27 cellular contexts compared by ENCODE assay signal in the genomic region with DNA sequence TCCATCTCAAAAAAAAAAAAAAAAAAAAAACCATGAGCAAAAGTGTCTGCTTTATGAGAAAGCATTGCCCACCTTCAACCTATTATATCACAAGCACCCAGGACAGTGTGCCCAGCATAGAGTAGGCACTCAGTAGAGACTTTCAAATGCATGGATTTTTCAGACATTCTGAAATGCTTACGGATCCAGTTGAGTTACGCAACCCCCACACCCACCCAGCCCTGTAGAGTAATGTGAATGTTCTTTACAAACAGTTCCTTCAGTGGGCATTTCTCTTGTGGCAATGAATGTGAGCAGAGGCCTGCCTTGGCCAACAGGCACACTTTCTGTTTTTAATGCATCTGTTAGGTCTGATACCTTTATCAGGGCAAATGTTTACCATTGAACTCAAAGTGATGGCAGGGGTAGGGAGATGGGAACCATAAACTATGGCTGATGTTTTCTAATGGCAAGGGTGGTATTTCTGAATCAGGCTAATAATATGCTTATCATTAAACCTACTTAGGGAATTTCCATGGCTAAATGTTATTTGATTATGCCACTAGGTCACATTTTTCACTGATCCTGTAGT.
"Had no signal": no experiment of that assay in that cellular context is flagged by ENCODE, and none has a peak within 500 bp of the region (broad histone marks: within the 10 kb centered on the region; RNA-seq: fewer than 3 reads in every experiment).

No MANE protein-coding gene starts in this region.

- FAIRE-seq: astrocyte, endothelial cell of umbilical vein, islet of Langerhans had no signal

- H3K4me3 ChIP-seq: adrenal gland, gastroesophageal sphincter, psoas muscle, spleen, tibial nerve had no signal

- H3K9me3 ChIP-seq: adrenal gland, gastroesophageal sphincter, psoas muscle, spleen, tibial nerve had no signal

- ATAC-seq: activated CD8-positive, alpha-beta T cell treated with anti-CD3 and anti-CD28 coated beads for 36 hours; effector memory CD8-positive, alpha-beta T cell; gastroesophageal sphincter; WTC11 had no signal

- H2AFZ ChIP-seq: parathyroid adenoma had no signal

- H3K4me1 ChIP-seq: adrenal gland, gastroesophageal sphincter, parathyroid adenoma, tibial nerve had no signal

- H3K9ac ChIP-seq: parathyroid adenoma had no signal

- H3K4me3 Mint-ChIP-seq: activated CD8-positive, alpha-beta T cell treated with anti-CD3 and anti-CD28 coated beads for 36 hours; activated naive CD8-positive, alpha-beta T cell; effector memory CD8-positive, alpha-beta T cell; mesothelial cell of epicardium; naive B cell; neural crest cell; WTC11 had no signal

- H3K4me1 Mint-ChIP-seq: WTC11 had no signal

- H3K36me3 Mint-ChIP-seq: activated naive CD8-positive, alpha-beta T cell; mesothelial cell of epicardium; naive B cell; WTC11 had no signal

- H3K27ac ChIP-seq: adrenal gland, brain microvascular endothelial cell, gastroesophageal sphincter, parathyroid adenoma, psoas muscle, spleen, tibial nerve had no signal

- H3K9me3 Mint-ChIP-seq: activated CD8-positive, alpha-beta T cell treated with anti-CD3 and anti-CD28 coated beads for 36 hours; effector memory CD8-positive, alpha-beta T cell; mesothelial cell of epicardium; naive B cell; neural crest cell; WTC11 had no signal

- DNase-seq: activated CD4-positive, alpha-beta T cell treated with anti-CD3 and anti-CD28 coated beads for 1 hour; activated CD4-positive, alpha-beta T cell treated with anti-CD3 and anti-CD28 coated beads, Interleukin-2, amount 50 U/mL, for 1 hour; activated CD8-positive, alpha-beta T cell treated with anti-CD3 and anti-CD28 coated beads for 36 hours; activated effector memory CD4-positive, alpha-beta T cell treated with Interleukin-2 at 50 U/mL for 16 hours; activated naive CD4-positive, alpha-beta T cell treated with Interleukin-2 at 50 U/mL for 16 hours; adrenal gland; brain microvascular endothelial cell; cortex of kidney; effector memory CD8-positive, alpha-beta T cell; hypothalamus; left colon; naive B cell; nucleus accumbens; psoas muscle; spleen; stimulated activated naive CD4-positive, alpha-beta T cell; T-helper 2 cell had no signal

- H3K27ac Mint-ChIP-seq: activated CD8-positive, alpha-beta T cell treated with anti-CD3 and anti-CD28 coated beads for 36 hours; activated naive CD8-positive, alpha-beta T cell; effector memory CD8-positive, alpha-beta T cell; mesothelial cell of epicardium; naive B cell; WTC11 had no signal

- H3K27me3 Mint-ChIP-seq: activated CD8-positive, alpha-beta T cell treated with anti-CD3 and anti-CD28 coated beads for 36 hours; activated naive CD8-positive, alpha-beta T cell had no signal

- H3K27me3 ChIP-seq: adrenal gland, brain microvascular endothelial cell, gastroesophageal sphincter, spleen, tibial nerve had no signal

- H3K36me3 ChIP-seq: adrenal gland had no signal
